7 cellular contexts compared by ENCODE assay signal in genomic region chr21:6111354-6111753, GRCh38.
DNase-seq lines count a peak whose midpoint lies in the region; ATAC-seq and TF ChIP-seq lines count a peak whose summit lies in the region.
"Not testable (repeated sequence)": the region's sequence is repeated elsewhere in the genome, so short reads cannot be mapped to it uniquely, and the experiment has no call there.

No MANE protein-coding gene starts in this region.

- not testable (repeated sequence) for H3K27ac ChIP-seq in OCI-LY7 (ENCODE audit: low read depth, low read length, poor library complexity, severe bottlenecking); right lobe of liver; smooth muscle cell (ENCODE audit: low read depth)

- POLR2A ChIA-PET in OCI-LY7 (lab: Charles Lee): not testable (repeated sequence)

- not testable (repeated sequence) for H3K9ac ChIP-seq in smooth muscle cell (ENCODE audit: low read depth)

- CTCF ChIA-PET in OCI-LY7 (lab: Charles Lee; ENCODE audit: unreplicated experiment): not testable (repeated sequence)

- not testable (repeated sequence) for TF ChIP-seq CTCF in OCI-LY7 (conservative IDR thresholded peaks at IDR 0.05; ENCODE audit: low read length); epithelial cell of proximal tubule (conservative IDR thresholded peaks at IDR 0.05; ENCODE audit: low read depth, low read length); right lobe of liver (IDR thresholded peaks at IDR 0.05); smooth muscle cell (IDR thresholded peaks at IDR 0.05; ENCODE audit: borderline replicate concordance, insufficient read depth, poor library complexity, severe bottlenecking)

- H3K27me3 ChIP-seq in right lobe of liver; smooth muscle cell (ENCODE audit: low read depth): not testable (repeated sequence)

- H3F3A ChIP-seq in smooth muscle cell (ENCODE audit: low read depth): not testable (repeated sequence)

- intact Hi-C loops in OCI-LY7 (cut with micrococcal nuclease; ENCODE audit: unreplicated experiment); right lobe of liver (cut with DNase I): not testable (repeated sequence)

- TF ChIP-seq POLR2A in right lobe of liver (IDR thresholded peaks at IDR 0.05): not testable (repeated sequence)

- not testable (repeated sequence) for H3K36me3 ChIP-seq in OCI-LY7 (ENCODE audit: insufficient read depth, low read length); right lobe of liver; smooth muscle cell (ENCODE audit: low read depth)

- not testable (repeated sequence) for H3K4me1 ChIP-seq in OCI-LY7 (ENCODE audit: insufficient read depth, low read length, poor library complexity, severe bottlenecking); right lobe of liver; smooth muscle cell (ENCODE audit: low read depth)

- H3K4me3 ChIP-seq in OCI-LY7 (ENCODE audit: low read depth, low read length, poor library complexity, severe bottlenecking) (peak overlapping the region; percentile 46), epithelial cell of proximal tubule (ENCODE audit: low read depth, low read length) (peak overlapping the region; percentile 37), smooth muscle cell (peak overlapping the region; percentile 44)
- not testable (repeated sequence) for H3K4me3 ChIP-seq in right lobe of liver

- H3K79me2 ChIP-seq in OCI-LY7 (ENCODE audit: insufficient read depth, low read depth, low read length); smooth muscle cell (ENCODE audit: low read depth): not testable (repeated sequence)

- ATAC-seq in GM19395 (IDR thresholded peaks at IDR 0.05; ENCODE audit: unreplicated experiment) (peak; percentile 14), HG02840 (IDR thresholded peaks at IDR 0.05; ENCODE audit: low FRiP score, unreplicated experiment) (peak; percentile 16), right lobe of liver (peak; percentile 2 to 25 (median 16))

- no CpG with 5 or more reads among the region's 46 CpGs for WGBS in right lobe of liver (ENCODE audit: insufficient coverage, low coverage, low lambda C conversion rate, missing lambda C conversion rate)
- no CpG with 5 or more reads among the region's 46 CpGs for WGBS in smooth muscle cell (ENCODE audit: low lambda C conversion rate)

- not testable (repeated sequence) for H3K9me2 ChIP-seq in OCI-LY7 (ENCODE audit: insufficient read depth, low read length)

- H3K9me3 ChIP-seq in OCI-LY7 (ENCODE audit: low read length); right lobe of liver; smooth muscle cell (replicated peaks; ENCODE audit: low read depth): not testable (repeated sequence)

- not testable (repeated sequence) for H2AFZ ChIP-seq in OCI-LY7 (ENCODE audit: low read length); smooth muscle cell (ENCODE audit: low read depth)

- not testable (repeated sequence) for H4K20me1 ChIP-seq in OCI-LY7 (ENCODE audit: insufficient read depth, low read length); smooth muscle cell (ENCODE audit: low read depth)

- not testable (repeated sequence) for H3K4me2 ChIP-seq in OCI-LY7 (ENCODE audit: low read length); smooth muscle cell

- not testable (repeated sequence) for BruUV-seq in OCI-LY7 (replicated peaks; lab: Mats Ljungman, UMichigan)

- DNase-seq in OCI-LY7 (ENCODE audit: low spot score); epithelial cell of proximal tubule (ENCODE audit: low read depth); smooth muscle cell (lab: John Stamatoyannopoulos, UW; ENCODE audit: unreplicated experiment): not testable (repeated sequence)
- peak; percentile 19 for DNase-seq in activated CD8-positive, alpha-beta memory T cell treated with anti-CD3 and anti-CD28 coated beads, Interleukin-2, amount 50 U/mL, for 4 hours
- DNase-seq in right lobe of liver: peak in 2 of 3 donors; percentile 26 to 33
